ENCODE assay signal across 1 cellular context in genomic region chr4:185399466-185399865, GRCh38.
TF ChIP-seq lines count a peak whose summit lies in the region.

No MANE protein-coding gene starts in this region.

TF ChIP-seq in K562, 482 proteins besides CTCF, POLR2A, EP300 and RAD21:
- TF ChIP-seq ZBED1 (IDR thresholded peaks at IDR 0.05) (no peak), ELK1 (CRISPR knock-in tag; IDR thresholded peaks at IDR 0.05) (no peak), JUN (IDR thresholded peaks at IDR 0.05; ENCODE audit: borderline replicate concordance, low read depth, low read length) (no peak), JUN (CRISPR knock-in tag; IDR thresholded peaks at IDR 0.05; ENCODE audit: borderline replicate concordance) (no peak), HES1 (IDR thresholded peaks at IDR 0.05; ENCODE audit: low read depth) (no peak), ETV5 (CRISPR knock-in tag; IDR thresholded peaks at IDR 0.05; ENCODE audit: low read depth) (no peak), BRCA1 (IDR thresholded peaks at IDR 0.05) (no peak), BRCA1 (CRISPR knock-in tag; IDR thresholded peaks at IDR 0.05) (no peak), RERE (CRISPR knock-in tag; IDR thresholded peaks at IDR 0.05; ENCODE audit: borderline replicate concordance) (no peak), ESRRA (IDR thresholded peaks at IDR 0.05; ENCODE audit: borderline replicate concordance, low read depth) (no peak), ZNF395 (CRISPR knock-in tag; IDR thresholded peaks at IDR 0.05) (no peak)
